ENCODE assay signal across 8 cellular contexts in genomic region chr3:101722394-101723173, GRCh38. TPM values are rescaled to one million over a fixed set of nuclear protein-coding genes. Genes with fewer than 3 reads are reported as not detected.
DNase-seq lines count a peak whose midpoint lies in the region; ATAC-seq and TF ChIP-seq lines count a peak whose summit lies in the region.

No MANE protein-coding gene starts in this region.

- TF ChIP-seq CTCF in esophagus muscularis mucosa (IDR thresholded peaks at IDR 0.05), result no peak

- peaks cover 28 to 59% (median 39%) of the 10 kb centered on the region in 4 donors for H3K4me1 Mint-ChIP-seq in CD4-positive, CD25-positive, alpha-beta regulatory T cell
- peaks cover 49% of the 10 kb centered on the region for H3K4me1 Mint-ChIP-seq in activated CD4-positive, alpha-beta memory T cell treated with anti-CD3 and anti-CD28 coated beads, Interleukin-2, amount 10 ng/mL, durations not matched to agents 7 days and 5 days

- peak overlapping the region; percentile 70 for H3K27ac ChIP-seq in CD4-positive, CD25-positive, alpha-beta regulatory T cell (ENCODE audit: insufficient read depth, low read length, poor library complexity, severe bottlenecking)
- H3K27ac ChIP-seq in esophagus muscularis mucosa (replicated peaks in 1 of 4), result no peak overlapping the region

- H3K27ac Mint-ChIP-seq in CD4-positive, CD25-positive, alpha-beta regulatory T cell, result peak overlapping the region; percentile 81 to 96 (median 88)
- H3K27ac Mint-ChIP-seq in activated CD4-positive, alpha-beta memory T cell treated with anti-CD3 and anti-CD28 coated beads, Interleukin-2, amount 10 ng/mL, durations not matched to agents 7 days and 5 days, result peak overlapping the region; percentile 94

- TF ChIP-seq POLR2A in esophagus muscularis mucosa (IDR thresholded peaks at IDR 0.05; ENCODE audit: low read depth), result no peak

- peak overlapping the region; percentile 74 for H3K4me3 ChIP-seq in CD4-positive, CD25-positive, alpha-beta regulatory T cell (ENCODE audit: low read depth, low read length)
- no peak overlapping the region for H3K4me3 ChIP-seq in esophagus muscularis mucosa

- H3K36me3 Mint-ChIP-seq in CD4-positive, CD25-positive, alpha-beta regulatory T cell, result peaks cover 4% of the 10 kb centered on the region
- H3K36me3 Mint-ChIP-seq in activated CD4-positive, alpha-beta memory T cell treated with anti-CD3 and anti-CD28 coated beads, Interleukin-2, amount 10 ng/mL, durations not matched to agents 7 days and 5 days (ENCODE audit: low read depth), result peaks cover 9% of the 10 kb centered on the region

- intact Hi-C loops in esophagus muscularis mucosa (cut with DNase I), result no loop called here

- H3K9me3 ChIP-seq in CD4-positive, CD25-positive, alpha-beta regulatory T cell (ENCODE audit: control insufficient read depth in 2 of 2, low read length in 2 of 2), result no peaks in the 10 kb centered on the region
- no peaks in the 10 kb centered on the region for H3K9me3 ChIP-seq in esophagus muscularis mucosa

- peaks cover 42% of the 10 kb centered on the region for H3K4me1 ChIP-seq in CD4-positive, CD25-positive, alpha-beta regulatory T cell (ENCODE audit: control insufficient read depth, insufficient read depth, low read length, poor library complexity, severe bottlenecking)
- peaks cover 8 to 16% (median 15%) of the 10 kb centered on the region in 4 donors for H3K4me1 ChIP-seq in esophagus muscularis mucosa

- POLR2A ChIA-PET in activated CD4-positive, alpha-beta memory T cell treated with anti-CD3 and anti-CD28 coated beads, Interleukin-2, amount 10 ng/mL, durations not matched to agents 7 days and 5 days (lab: Charles Lee), result interaction anchor here (0.8 to 2.4 kb wide), 5 partner anchors 34 to 148 kb away, joined by 3 to 12 read pairs (median 3); partner anchors contain the start of genes NXPE3 and PCNP

- H3K4me3 Mint-ChIP-seq in CD4-positive, CD25-positive, alpha-beta regulatory T cell, result peak overlapping the region; percentile 68 to 94 (median 72)
- H3K4me3 Mint-ChIP-seq in activated CD4-positive, alpha-beta memory T cell treated with anti-CD3 and anti-CD28 coated beads, Interleukin-2, amount 10 ng/mL, durations not matched to agents 7 days and 5 days, result peak overlapping the region; percentile 66

- H3K27me3 ChIP-seq in CD4-positive, CD25-positive, alpha-beta regulatory T cell (ENCODE audit: control insufficient read depth, insufficient read depth, low read length), result no peaks in the 10 kb centered on the region
- H3K27me3 ChIP-seq in esophagus muscularis mucosa, result no peaks in the 10 kb centered on the region

- no peaks in the 10 kb centered on the region for H3K27me3 Mint-ChIP-seq in CD4-positive, CD25-positive, alpha-beta regulatory T cell
- no peaks in the 10 kb centered on the region for H3K27me3 Mint-ChIP-seq in activated CD4-positive, alpha-beta memory T cell treated with anti-CD3 and anti-CD28 coated beads, Interleukin-2, amount 10 ng/mL, durations not matched to agents 7 days and 5 days

- CTCF ChIA-PET in activated CD4-positive, alpha-beta memory T cell treated with anti-CD3 and anti-CD28 coated beads, Interleukin-2, amount 10 ng/mL, durations not matched to agents 7 days and 5 days (lab: Charles Lee), result interaction anchor here (1.0 to 2.0 kb wide), 3 partner anchors 13 to 80 kb away, joined by 3 to 8 read pairs (median 4); partner anchors contain the start of gene NXPE3

- no peak for ATAC-seq in CD4-positive, CD25-positive, alpha-beta regulatory T cell (ENCODE audit: low read depth in 2 of 2)
- ATAC-seq in GM19397 (IDR thresholded peaks at IDR 0.05; ENCODE audit: unreplicated experiment) (peak; percentile 28), HG03378 (IDR thresholded peaks at IDR 0.05; ENCODE audit: unreplicated experiment) (peak; percentile 62)

- TF ChIP-seq EP300 in esophagus muscularis mucosa (IDR thresholded peaks at IDR 0.05), result no peak

- WGBS in esophagus muscularis mucosa, result 85% methylated on average over 7 of the region's 7 CpGs

- peak in 2 of 3 donors; percentile 36 to 79 for DNase-seq in CD4-positive, CD25-positive, alpha-beta regulatory T cell
- DNase-seq in activated CD4-positive, alpha-beta memory T cell treated with anti-CD3 and anti-CD28 coated beads, Interleukin-2, amount 10 ng/mL, durations not matched to agents 7 days and 5 days, result peak; percentile 31
- DNase-seq in DMS 273 (lab: John Stamatoyannopoulos, UW; ENCODE audit: unreplicated experiment) (no peak), esophagus muscularis mucosa (ENCODE audit: extremely low spot score) (no peak), iPS-NIHi7 (ENCODE audit: extremely low spot score) (no peak), NCI-H1417 (lab: John Stamatoyannopoulos, UW) (no peak)

- no peaks in the 10 kb centered on the region for H3K9me3 Mint-ChIP-seq in CD4-positive, CD25-positive, alpha-beta regulatory T cell
- no peaks in the 10 kb centered on the region for H3K9me3 Mint-ChIP-seq in activated CD4-positive, alpha-beta memory T cell treated with anti-CD3 and anti-CD28 coated beads, Interleukin-2, amount 10 ng/mL, durations not matched to agents 7 days and 5 days

- H3K36me3 ChIP-seq in CD4-positive, CD25-positive, alpha-beta regulatory T cell (ENCODE audit: control insufficient read depth, insufficient read depth, low read length), result peaks cover 5% of the 10 kb centered on the region
- peaks cover 0 to 1% (median 0%) of the 10 kb centered on the region in 4 donors for H3K36me3 ChIP-seq in esophagus muscularis mucosa

RNA-seq across cellular contexts. Expression of gene CEP97, which starts 1.8 kb away (rescaled TPM):
- total RNA-seq in CD4-positive, CD25-positive, alpha-beta regulatory T cell, result 15.2 TPM
- polyA plus RNA-seq in CD4-positive, CD25-positive, alpha-beta regulatory T cell, result 1 to 10 TPM; 4.8 to 8.3 (median 6.4) TPM
- total RNA-seq in activated CD4-positive, alpha-beta memory T cell treated with anti-CD3 and anti-CD28 coated beads, Interleukin-2, amount 10 ng/mL, durations not matched to agents 7 days and 5 days, result 10 to 100 TPM; 22.7 to 25.8 TPM
- total RNA-seq in esophagus muscularis mucosa, result 10 to 100 TPM in 1 of 4 donors, 1 to 10 TPM in 3; 7.2 to 10.4 (median 8.0) TPM

RNA-seq across cellular contexts. Expression of gene RPL24, which starts 36.1 kb away (rescaled TPM):
- total RNA-seq in CD4-positive, CD25-positive, alpha-beta regulatory T cell, result 1,148 TPM
- polyA plus RNA-seq in CD4-positive, CD25-positive, alpha-beta regulatory T cell, result 1,000 to 10,000 TPM in 3 of 4 donors, 100 to 1,000 TPM in 1; 939 to 1,307 (median 1,200) TPM
- 1,000 to 10,000 TPM; 1,033 to 1,040 TPM for total RNA-seq in activated CD4-positive, alpha-beta memory T cell treated with anti-CD3 and anti-CD28 coated beads, Interleukin-2, amount 10 ng/mL, durations not matched to agents 7 days and 5 days
- total RNA-seq in esophagus muscularis mucosa, result 1,000 to 10,000 TPM; 1,560 to 1,805 (median 1,727) TPM

RNA-seq across cellular contexts. Expression of gene ZBTB11, which starts 45.7 kb away (rescaled TPM):
- total RNA-seq in CD4-positive, CD25-positive, alpha-beta regulatory T cell, result 75.1 TPM
- polyA plus RNA-seq in CD4-positive, CD25-positive, alpha-beta regulatory T cell, result 10 to 100 TPM in 2 of 4 donors, 1 to 10 TPM in 2; 9.0 to 14.2 (median 10.7) TPM
- 10 to 100 TPM; 29.3 to 31.9 TPM for total RNA-seq in activated CD4-positive, alpha-beta memory T cell treated with anti-CD3 and anti-CD28 coated beads, Interleukin-2, amount 10 ng/mL, durations not matched to agents 7 days and 5 days
- 10 to 100 TPM; 15.3 to 20.8 (median 16.9) TPM for total RNA-seq in esophagus muscularis mucosa

RNA-seq across cellular contexts. Expression of gene NXPE3, which starts 56.4 kb away (rescaled TPM):
- 37.9 TPM for total RNA-seq in CD4-positive, CD25-positive, alpha-beta regulatory T cell
- polyA plus RNA-seq in CD4-positive, CD25-positive, alpha-beta regulatory T cell, result 10 to 100 TPM; 38.3 to 43.2 (median 42.4) TPM
- 10 to 100 TPM; 22.4 to 23.6 TPM for total RNA-seq in activated CD4-positive, alpha-beta memory T cell treated with anti-CD3 and anti-CD28 coated beads, Interleukin-2, amount 10 ng/mL, durations not matched to agents 7 days and 5 days
- 10 to 100 TPM; 12.4 to 19.5 (median 17.8) TPM for total RNA-seq in esophagus muscularis mucosa

Comparison
In these comparisons a context has a peak if more than half of its experiments do, and no peak if none do; other contexts are left out.
1. ATAC-seq: peak in GM19397 (single experiment) and HG03378 (single experiment); none in CD4-positive, CD25-positive, alpha-beta regulatory T cell (0 of 2).
2. DNase-seq: peak in CD4-positive, CD25-positive, alpha-beta regulatory T cell (2 of 3) and activated CD4-positive, alpha-beta memory T cell treated with anti-CD3 and anti-CD28 coated beads, Interleukin-2, amount 10 ng/mL, durations not matched to agents 7 days and 5 days (single experiment); none in DMS 273 (single experiment), esophagus muscularis mucosa (single experiment), iPS-NIHi7 (single experiment) and NCI-H1417 (0 of 3).